8 cellular contexts compared by ENCODE assay signal in genomic region chr13:46341112-46341711, GRCh38. TPM values are rescaled to one million over a fixed set of nuclear protein-coding genes. Genes with fewer than 3 reads are reported as not detected.
DNase-seq lines count a peak whose midpoint lies in the region; ATAC-seq and TF ChIP-seq lines count a peak whose summit lies in the region.

No MANE protein-coding gene starts in this region.

- peaks cover 28% of the 10 kb centered on the region for H3K4me1 ChIP-seq in osteoblast (ENCODE audit: insufficient read depth, low read length)
- no peaks in the 10 kb centered on the region for H3K4me1 ChIP-seq in MM.1S (ENCODE audit: low read length)
- H3K4me1 ChIP-seq in aorta (ENCODE audit: control insufficient read depth in 1 of 2, insufficient read depth in 2 of 2, low read length in 2 of 2): no peaks in the 10 kb centered on the region

- peak overlapping the region; percentile 85 for H3K27ac Mint-ChIP-seq in activated naive CD4-positive, alpha-beta T cell treated with anti-CD3 and anti-CD28 coated beads, Interleukin-2, amount 50 U/mL, for 24 hours

- DNase-seq in AG20443 (ENCODE audit: low spot score) (peak; percentile 53), osteoblast (ENCODE audit: insufficient read length, low spot score, missing footprints) (peak; percentile 83), MM.1S (no peak), aorta (no peak), SHP77 (lab: John Stamatoyannopoulos, UW) (no peak)

- TF ChIP-seq CTCF in osteoblast (IDR thresholded peaks at IDR 0.05; ENCODE audit: extremely low read depth, low read depth, low read length) (no peak), MM.1S (IDR thresholded peaks at IDR 0.05; ENCODE audit: low read length) (no peak)

- H3K9me2 ChIP-seq in MM.1S (replicated peaks; ENCODE audit: insufficient read depth, low read length): no peaks in the 10 kb centered on the region

- no peaks in the 10 kb centered on the region for H3K9me3 ChIP-seq in osteoblast (ENCODE audit: low read depth, low read length)
- no peaks in the 10 kb centered on the region for H3K9me3 ChIP-seq in MM.1S (replicated peaks; ENCODE audit: insufficient read depth, low read length)
- H3K9me3 ChIP-seq in aorta (ENCODE audit: control insufficient read depth, low read length): no peaks in the 10 kb centered on the region

- intact Hi-C loops in aorta (cut with DNase I): no loop called here

- H3K4me3 ChIP-seq in osteoblast (ENCODE audit: insufficient read depth, low read length) (peak overlapping the region; percentile 6), MM.1S (ENCODE audit: low read length) (no peak overlapping the region), aorta (ENCODE audit: low read length in 2 of 2) (no peak overlapping the region)

- H3K4me3 Mint-ChIP-seq in activated naive CD4-positive, alpha-beta T cell treated with anti-CD3 and anti-CD28 coated beads, Interleukin-2, amount 50 U/mL, for 24 hours: peak overlapping the region; percentile 55

- H3K4me2 ChIP-seq in osteoblast (ENCODE audit: insufficient read depth, low read length) (peak overlapping the region; percentile 58), MM.1S (ENCODE audit: low read depth, low read length) (no peak overlapping the region)

- H3K27me3 ChIP-seq in osteoblast (ENCODE audit: insufficient read depth, low read length): no peaks in the 10 kb centered on the region
- H3K27me3 ChIP-seq in MM.1S (replicated peaks; ENCODE audit: insufficient read depth, low read length): no peaks in the 10 kb centered on the region
- H3K27me3 ChIP-seq in aorta (ENCODE audit: control insufficient read depth in 1 of 2, insufficient read depth in 2 of 2, low read length in 1 of 2): no peaks in the 10 kb centered on the region

- H3K9ac ChIP-seq in MM.1S (ENCODE audit: low read length): no peak overlapping the region

- peaks cover 4% of the 10 kb centered on the region for H3K36me3 Mint-ChIP-seq in activated naive CD4-positive, alpha-beta T cell treated with anti-CD3 and anti-CD28 coated beads, Interleukin-2, amount 50 U/mL, for 24 hours

- no peaks in the 10 kb centered on the region for H3K27me3 Mint-ChIP-seq in activated naive CD4-positive, alpha-beta T cell treated with anti-CD3 and anti-CD28 coated beads, Interleukin-2, amount 50 U/mL, for 24 hours

- H3K27ac ChIP-seq in osteoblast (ENCODE audit: low read depth, low read length): peak overlapping the region; percentile 86
- H3K27ac ChIP-seq in MM.1S (ENCODE audit: low read length): no peak overlapping the region
- no peak overlapping the region for H3K27ac ChIP-seq in aorta (ENCODE audit: low read depth in 1 of 2, low read length in 2 of 2)

- 93 to 97% methylated on average over 1 of the region's 1 CpG for WGBS in aorta, 2 donors

- H3F3A ChIP-seq in MM.1S (ENCODE audit: insufficient read depth, low read length): no peaks in the 10 kb centered on the region

- H3K79me2 ChIP-seq in osteoblast (ENCODE audit: insufficient read depth, low read length) (no peaks in the 10 kb centered on the region), MM.1S (ENCODE audit: low read length) (no peaks in the 10 kb centered on the region)

- H4K20me1 ChIP-seq in osteoblast (ENCODE audit: insufficient read depth, low read length): no peaks in the 10 kb centered on the region
- H4K20me1 ChIP-seq in MM.1S (ENCODE audit: insufficient read depth, low read length): no peaks in the 10 kb centered on the region

- H3K4me1 Mint-ChIP-seq in activated naive CD4-positive, alpha-beta T cell treated with anti-CD3 and anti-CD28 coated beads, Interleukin-2, amount 50 U/mL, for 24 hours: peaks cover 39% of the 10 kb centered on the region

- H3K36me3 ChIP-seq in osteoblast (ENCODE audit: insufficient read depth, low read length) (no peaks in the 10 kb centered on the region), MM.1S (replicated peaks; ENCODE audit: insufficient read depth, low read length) (no peaks in the 10 kb centered on the region), aorta (ENCODE audit: control insufficient read depth in 1 of 2, insufficient read depth in 2 of 2, low read length in 1 of 2) (no peaks in the 10 kb centered on the region)

- peaks cover 6% of the 10 kb centered on the region for H3K9me3 Mint-ChIP-seq in activated naive CD4-positive, alpha-beta T cell treated with anti-CD3 and anti-CD28 coated beads, Interleukin-2, amount 50 U/mL, for 24 hours

- peak overlapping the region; percentile 85 for H2AFZ ChIP-seq in osteoblast (ENCODE audit: low read length)
- H2AFZ ChIP-seq in MM.1S (ENCODE audit: low read length): no peak overlapping the region

- ATAC-seq in GM18861 (IDR thresholded peaks at IDR 0.05; ENCODE audit: unreplicated experiment) (peak; percentile 70), HG03439 (IDR thresholded peaks at IDR 0.05; ENCODE audit: unreplicated experiment) (peak; percentile 55), aorta (ENCODE audit: low FRiP score) (no peak)

RNA-seq across cellular contexts. Expression of gene RUBCNL, which starts 45.8 kb away (rescaled TPM):
- total RNA-seq in osteoblast: 6.5 and 7.4 TPM in 2 replicates
- 10 to 100 TPM in 1 of 2 donors, 1 to 10 TPM in 1; 4.2 to 12.8 TPM for total RNA-seq in aorta
- 1 to 10 TPM; 1.3 to 3.5 TPM for polyA plus RNA-seq in aorta

Comparison
In these comparisons a context has a peak if more than half of its experiments do, and no peak if none do; other contexts are left out.
1. DNase-seq: peak in AG20443 (single experiment) and osteoblast (single experiment); none in MM.1S (single experiment), aorta (0 of 2) and SHP77 (0 of 2).